17 cellular contexts compared by ENCODE assay signal in the genomic region with DNA sequence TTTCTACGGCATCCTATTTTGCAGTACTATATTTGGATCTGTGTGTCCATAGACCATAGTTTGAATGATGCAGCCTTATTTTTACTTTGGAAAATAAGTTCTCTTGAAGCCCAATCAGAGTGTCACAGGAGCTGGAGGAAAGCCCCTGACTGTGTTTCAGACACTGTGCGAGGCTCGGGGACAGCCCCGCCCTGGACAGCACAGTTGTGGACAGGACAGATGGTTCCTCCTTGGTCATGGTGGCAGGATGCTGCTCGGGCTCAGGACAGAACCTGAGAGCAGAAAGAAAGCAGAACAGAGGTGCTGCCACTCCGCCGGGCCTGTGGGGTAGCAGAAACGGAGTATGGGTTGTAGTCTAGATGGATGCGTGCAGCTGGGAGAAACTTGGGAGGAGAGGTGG. TPM values are rescaled to one million over a fixed set of nuclear protein-coding genes. Genes with fewer than 3 reads are reported as not detected.
"Had no signal": no experiment of that assay in that cellular context is flagged by ENCODE, and none has a peak within 500 bp of the region (broad histone marks: within the 10 kb centered on the region; RNA-seq: fewer than 3 reads in every experiment).

No MANE protein-coding gene starts in this region.

- H3K27me3 Mint-ChIP-seq: activated naive CD4-positive, alpha-beta T cell treated with anti-CD3 and anti-CD28 coated beads, Interleukin-2, amount 10 ng/mL, durations not matched to agents 7 days and 5 days; effector memory CD8-positive, alpha-beta T cell had no signal

- H3K27ac ChIP-seq: brain microvascular endothelial cell, skin epidermis, upper lobe of left lung had no signal

- H3K4me3 ChIP-seq: skin epidermis, upper lobe of left lung had no signal

- H3K4me3 Mint-ChIP-seq: activated naive CD4-positive, alpha-beta T cell treated with anti-CD3 and anti-CD28 coated beads, Interleukin-2, amount 10 ng/mL, durations not matched to agents 7 days and 5 days; effector memory CD8-positive, alpha-beta T cell had no signal

- H3K27ac Mint-ChIP-seq: activated naive CD4-positive, alpha-beta T cell treated with anti-CD3 and anti-CD28 coated beads, Interleukin-2, amount 10 ng/mL, durations not matched to agents 7 days and 5 days had no signal

- H3K36me3 ChIP-seq: brain microvascular endothelial cell had no signal

- ATAC-seq: activated CD4-positive, CD25-positive, alpha-beta regulatory T cell treated with anti-CD3 and anti-CD28 coated beads, Interleukin-2, amount 50 U/mL, for 24 hours; effector memory CD8-positive, alpha-beta T cell; left ventricle myocardium superior had no signal

- DNase-seq: activated CD4-positive, alpha-beta T cell treated with anti-CD3 and anti-CD28 coated beads, Interleukin-2, amount 50 U/mL, for 48 hours; activated CD8-positive, alpha-beta memory T cell treated with anti-CD3 and anti-CD28 coated beads, Interleukin-2, amount 50 U/mL, for 48 hours; activated naive CD4-positive, alpha-beta T cell treated with anti-CD3 and anti-CD28 coated beads, Interleukin-2, amount 10 ng/mL, durations not matched to agents 7 days and 5 days; amygdala; brain microvascular endothelial cell; effector memory CD8-positive, alpha-beta T cell; hippocampal formation; left ventricle myocardium superior; stimulated activated CD4-positive, alpha-beta T cell treated with anti-CD3 and anti-CD28 coated beads, Interleukin-4, amount 100 ng/mL, for 4 hours; substantia nigra; upper lobe of left lung had no signal

- H3K27me3 ChIP-seq: brain microvascular endothelial cell, upper lobe of left lung had no signal

RNA-seq across cellular contexts. Expression of a gene that starts 37.9 kb away (rescaled TPM):
- total RNA-seq: kidney epithelial cell; left ventricle myocardium superior; mesenteric fat pad; T-helper 2 cell treated with Interferon-gamma antibody and Interleukin-4, amounts not matched to agents 100 ng/mL and 5 ng/mL, for 36 hours had no signal
- polyA plus RNA-seq: esophagus had no signal
